Comparison of ENCODE assay signal across 8 cellular contexts in genomic region chr22:39343259-39344045, GRCh38. TPM values are rescaled to one million over a fixed set of nuclear protein-coding genes. Genes with fewer than 3 reads are reported as not detected.
DNase-seq lines count a peak whose midpoint lies in the region; ATAC-seq and FAIRE-seq lines count a peak whose summit lies in the region.

No MANE protein-coding gene starts in this region.

- DNase-seq in AG08395 (ENCODE audit: low spot score): peak; percentile 79
- no peak for DNase-seq in GM19239 (ENCODE audit: insufficient read length, low spot score)
- peak; percentile 61 for DNase-seq in NCI-H82 treated with DMSO at 0.1 percent for 48 hours (lab: John Stamatoyannopoulos, UW; ENCODE audit: unreplicated experiment)
- DNase-seq in activated CD8-positive, alpha-beta memory T cell treated with anti-CD3 and anti-CD28 coated beads, Interleukin-2, amount 50 U/mL, for 4 hours: peak; percentile 58
- peak; percentile 88 for DNase-seq in epidermal melanocyte (ENCODE audit: insufficient read length, low spot score)
- peak; percentile 63 for DNase-seq in myocyte (ENCODE audit: low read depth)
- DNase-seq in superior temporal gyrus (ENCODE audit: extremely low spot score): peak; percentile 81

- FAIRE-seq in GM19239 (lab: Jason Lieb, UNC): peak; percentile 88

- no peak for ATAC-seq in GM21381 (IDR thresholded peaks at IDR 0.05; ENCODE audit: unreplicated experiment)

RNA-seq across cellular contexts. Expression of gene SYNGR1, which starts 6.3 kb away (rescaled TPM):
- total RNA-seq in myocyte: 0.29 and 4.9 TPM in 2 replicates
- polyA plus RNA-seq in myocyte (2012): 10.7 TPM

RNA-seq across cellular contexts. Expression of gene RPL3, which starts 24.0 kb away (rescaled TPM):
- total RNA-seq in myocyte: 1,239 and 1,524 TPM in 2 replicates
- 2,014 TPM for polyA plus RNA-seq in myocyte (2012)

RNA-seq across cellular contexts. Expression of gene TAB1, which starts 56.1 kb away (rescaled TPM):
- total RNA-seq in myocyte: 20.1 and 23.0 TPM in 2 replicates
- 21.7 TPM for polyA plus RNA-seq in myocyte (2012)
